11 cellular contexts compared by ENCODE assay signal in genomic region chr1:41513388-41513745, GRCh38. TPM values are rescaled to one million over a fixed set of nuclear protein-coding genes. Genes with fewer than 3 reads are reported as not detected.
DNase-seq lines count a peak whose midpoint lies in the region; ATAC-seq and TF ChIP-seq lines count a peak whose summit lies in the region.
"Had no signal": no experiment of that assay in that cellular context is flagged by ENCODE, and none has a peak within 500 bp of the region (broad histone marks: within the 10 kb centered on the region; RNA-seq: fewer than 3 reads in every experiment).

No MANE protein-coding gene starts in this region.

- H3K9me3 ChIP-seq in PC-9 (ENCODE audit: insufficient read depth, low read depth) (no peaks in the 10 kb centered on the region), transverse colon (no peaks in the 10 kb centered on the region)
- H3K9me3 ChIP-seq in CD8-positive, alpha-beta memory T cell (ENCODE audit: low read length), result no peaks in the 10 kb centered on the region

- CTCF ChIA-PET in PC-9 (lab: Charles Lee), result interaction anchor here (0.6 to 4.2 kb wide), 3 partner anchors 14 to 21 kb away, joined by 3 to 17 read pairs (median 9); no protein-coding TSS in a partner anchor
- CTCF ChIA-PET in CD8-positive, alpha-beta memory T cell (lab: Charles Lee), result no interaction called here

- WGBS in transverse colon (ENCODE audit: low coverage in 1 of 2), 2 donors, result 86 to 93% methylated on average over 3 to 17 of the region's 18 CpGs

- in situ Hi-C loops in transverse colon (cut with MboI; ENCODE audit: low pct_ligation_motif_present in 1 of 4, low pct_unique_long_range_greater_than_20kb in 1 of 4, low sequenced_read_pairs in 3 of 4), result no loop called here

- no peak overlapping the region for H3K27ac Mint-ChIP-seq in CD8-positive, alpha-beta memory T cell

- peak; percentile 76 for DNase-seq in 8988T
- peak; percentile 53 for DNase-seq in D341Med (ENCODE audit: low spot score)
- DNase-seq in PC-9, result no peak
- DNase-seq in fibroblast of the aortic adventitia (ENCODE audit: low read depth), result no peak
- DNase-seq in CD8-positive, alpha-beta memory T cell, result no peak
- DNase-seq in transverse colon, result no peak
- DNase-seq: NCI-H187 treated with DMSO at 0.1 percent for 48 hours had no signal

- TF ChIP-seq CTCF in PC-9 (conservative IDR thresholded peaks at IDR 0.05), result peak; percentile 54
- TF ChIP-seq CTCF in fibroblast of the aortic adventitia (IDR thresholded peaks at IDR 0.05; ENCODE audit: insufficient read depth, low read length), result peak; percentile 19
- TF ChIP-seq CTCF in transverse colon (IDR thresholded peaks at IDR 0.05), result no peak

- TF ChIP-seq EP300 in transverse colon (IDR thresholded peaks at IDR 0.05; ENCODE audit: low read depth), result no peak

- peak overlapping the region; percentile 71 for H3K4me2 ChIP-seq in PC-9

- H3F3A ChIP-seq in PC-9 (ENCODE audit: insufficient read depth, low read depth), result peaks cover 40% of the 10 kb centered on the region

- no peak overlapping the region for H2AFZ ChIP-seq in PC-9

- no peaks in the 10 kb centered on the region for H3K79me2 ChIP-seq in PC-9 (ENCODE audit: low read depth)

- H3K27ac ChIP-seq in PC-9 (peak overlapping the region; percentile 96), transverse colon (no peak overlapping the region)
- no peak overlapping the region for H3K27ac ChIP-seq in CD8-positive, alpha-beta memory T cell (ENCODE audit: low read depth, low read length)

- peaks cover 0 to 1% (median 0%) of the 10 kb centered on the region in 5 donors for H3K9me3 Mint-ChIP-seq in CD8-positive, alpha-beta memory T cell
- H3K9me3 Mint-ChIP-seq: activated naive CD4-positive, alpha-beta T cell treated with anti-CD3 and anti-CD28 coated beads, Interleukin-2, amount 50 U/mL, for 72 hours had no signal

- intact Hi-C loops in PC-9 (cut with micrococcal nuclease; ENCODE audit: unreplicated experiment) (loop anchor here (10.0 kb wide), 1 partner anchor 159 kb away; no protein-coding TSS in a partner anchor), transverse colon (cut with DNase I; ENCODE audit: low total_unique reads) (no loop called here)

- BruUV-seq in PC-9 (replicated peaks; lab: Mats Ljungman, UMichigan), result no TSS peak

- TF ChIP-seq POLR2A in transverse colon (IDR thresholded peaks at IDR 0.05), result no peak

- H3K4me3 ChIP-seq in PC-9 (no peak overlapping the region), fibroblast of the aortic adventitia (ENCODE audit: low read depth, low read length) (no peak overlapping the region), transverse colon (no peak overlapping the region)
- no peak overlapping the region for H3K4me3 ChIP-seq in CD8-positive, alpha-beta memory T cell (ENCODE audit: low read length)

- H3K9me2 ChIP-seq in PC-9 (ENCODE audit: insufficient read depth), result no peaks in the 10 kb centered on the region

- peaks cover 3% of the 10 kb centered on the region; the same call in 1 of the 2 replicates for H4K20me1 ChIP-seq in PC-9 (ENCODE audit: insufficient read depth)

- no peaks in the 10 kb centered on the region for H3K27me3 Mint-ChIP-seq in CD8-positive, alpha-beta memory T cell

- peaks cover 0 to 11% (median 0%) of the 10 kb centered on the region in 3 donors for H3K4me1 Mint-ChIP-seq in CD8-positive, alpha-beta memory T cell

- peaks cover 4 to 29% (median 5%) of the 10 kb centered on the region in 3 donors for H3K36me3 Mint-ChIP-seq in CD8-positive, alpha-beta memory T cell

- H3K36me3 ChIP-seq in PC-9 (ENCODE audit: low read depth), result no peaks in the 10 kb centered on the region
- no peaks in the 10 kb centered on the region for H3K36me3 ChIP-seq in CD8-positive, alpha-beta memory T cell (ENCODE audit: insufficient read depth, low read length)
- no peaks in the 10 kb centered on the region for H3K36me3 ChIP-seq in transverse colon

- H3K4me1 ChIP-seq in PC-9 (replicated peaks; ENCODE audit: insufficient read depth) (peaks cover 42% of the 10 kb centered on the region), transverse colon (peaks cover 14 to 28% (median 24%) of the 10 kb centered on the region in 4 donors)
- no peaks in the 10 kb centered on the region for H3K4me1 ChIP-seq in CD8-positive, alpha-beta memory T cell (ENCODE audit: insufficient read depth, low read length)

- H3K4me3 Mint-ChIP-seq in CD8-positive, alpha-beta memory T cell, result no peak overlapping the region

- POLR2A ChIA-PET in PC-9 (lab: Charles Lee; ENCODE audit: unreplicated experiment), result interaction anchor here (0.9 kb wide), 1 partner anchor 29 kb away, joined by 7 read pairs; the partner anchor contains the start of gene EDN2
- POLR2A ChIA-PET in CD8-positive, alpha-beta memory T cell (lab: Charles Lee), result no interaction called here

- ATAC-seq in HG02938 (IDR thresholded peaks at IDR 0.05; ENCODE audit: unreplicated experiment) (no peak), HG03354 (IDR thresholded peaks at IDR 0.05; ENCODE audit: poor library complexity, severe bottlenecking, unreplicated experiment) (no peak)
- ATAC-seq: activated naive CD4-positive, alpha-beta T cell treated with anti-CD3 and anti-CD28 coated beads, Interleukin-2, amount 50 U/mL, for 72 hours had no signal

- H3K27me3 ChIP-seq in PC-9 (ENCODE audit: insufficient read depth, low read depth) (no peaks in the 10 kb centered on the region), transverse colon (no peaks in the 10 kb centered on the region)
- no peaks in the 10 kb centered on the region for H3K27me3 ChIP-seq in CD8-positive, alpha-beta memory T cell (ENCODE audit: insufficient read depth, low read length, poor library complexity, severe bottlenecking)

RNA-seq across cellular contexts. Expression of gene EDN2, which starts 28.9 kb away (rescaled TPM):
- total RNA-seq in PC-9 (2021), result 0.43 and 0.48 TPM in 2 replicates
- not detected in 2 replicates for total RNA-seq in fibroblast of the aortic adventitia (ENCODE audit: low replicate concordance)
- total RNA-seq in CD8-positive, alpha-beta memory T cell, result not detected
- polyA plus RNA-seq in CD8-positive, alpha-beta memory T cell, result not detected
- total RNA-seq in transverse colon, result 10 to 100 TPM in 2 of 4 donors, 1 to 10 TPM in 2; 3.8 to 15.7 (median 10.3) TPM
- total RNA-seq: activated naive CD4-positive, alpha-beta T cell treated with anti-CD3 and anti-CD28 coated beads, Interleukin-2, amount 50 U/mL, for 72 hours; T-helper 1 cell treated with Interleukin-12 subunit alpha and Interleukin-12 subunit beta and Interleukin-4 antibody, amounts not matched to agents 30 ng/mL and 1 ng/mL, for 36 hours had no signal

Comparison
In these comparisons a context has a peak if more than half of its experiments do, and no peak if none do; other contexts are left out.
1. DNase-seq: peak in 8988T (single experiment) and D341Med (single experiment); none in PC-9 (0 of 2), fibroblast of the aortic adventitia (single experiment), CD8-positive, alpha-beta memory T cell (0 of 5) and transverse colon (single experiment).
2. CTCF ChIP-seq: peak in PC-9 (single experiment) and fibroblast of the aortic adventitia (single experiment); none in transverse colon (0 of 5).